In genomic region chr7:100044719-100045118, GRCh38 we compare ENCODE assay signal across 1 cellular context.
TF ChIP-seq lines count a peak whose summit lies in the region.

No MANE protein-coding gene starts in this region.

TF ChIP-seq in WTC11, 78 proteins besides CTCF, POLR2A, EP300 and RAD21 (continued from another document):
- TF ChIP-seq, protein P1, sequence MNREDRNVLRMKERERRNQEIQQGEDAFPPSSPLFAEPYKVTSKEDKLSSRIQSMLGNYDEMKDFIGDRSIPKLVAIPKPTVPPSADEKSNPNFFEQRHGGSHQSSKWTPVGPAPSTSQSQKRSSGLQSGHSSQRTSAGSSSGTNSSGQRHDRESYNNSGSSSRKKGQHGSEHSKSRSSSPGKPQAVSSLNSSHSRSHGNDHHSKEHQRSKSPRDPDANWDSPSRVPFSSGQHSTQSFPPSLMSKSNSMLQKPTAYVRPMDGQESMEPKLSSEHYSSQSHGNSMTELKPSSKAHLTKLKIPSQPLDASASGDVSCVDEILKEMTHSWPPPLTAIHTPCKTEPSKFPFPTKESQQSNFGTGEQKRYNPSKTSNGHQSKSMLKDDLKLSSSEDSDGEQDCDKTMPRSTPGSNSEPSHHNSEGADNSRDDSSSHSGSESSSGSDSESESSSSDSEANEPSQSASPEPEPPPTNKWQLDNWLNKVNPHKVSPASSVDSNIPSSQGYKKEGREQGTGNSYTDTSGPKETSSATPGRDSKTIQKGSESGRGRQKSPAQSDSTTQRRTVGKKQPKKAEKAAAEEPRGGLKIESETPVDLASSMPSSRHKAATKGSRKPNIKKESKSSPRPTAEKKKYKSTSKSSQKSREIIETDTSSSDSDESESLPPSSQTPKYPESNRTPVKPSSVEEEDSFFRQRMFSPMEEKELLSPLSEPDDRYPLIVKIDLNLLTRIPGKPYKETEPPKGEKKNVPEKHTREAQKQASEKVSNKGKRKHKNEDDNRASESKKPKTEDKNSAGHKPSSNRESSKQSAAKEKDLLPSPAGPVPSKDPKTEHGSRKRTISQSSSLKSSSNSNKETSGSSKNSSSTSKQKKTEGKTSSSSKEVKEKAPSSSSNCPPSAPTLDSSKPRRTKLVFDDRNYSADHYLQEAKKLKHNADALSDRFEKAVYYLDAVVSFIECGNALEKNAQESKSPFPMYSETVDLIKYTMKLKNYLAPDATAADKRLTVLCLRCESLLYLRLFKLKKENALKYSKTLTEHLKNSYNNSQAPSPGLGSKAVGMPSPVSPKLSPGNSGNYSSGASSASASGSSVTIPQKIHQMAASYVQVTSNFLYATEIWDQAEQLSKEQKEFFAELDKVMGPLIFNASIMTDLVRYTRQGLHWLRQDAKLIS (CRISPR knock-in tag; IDR thresholded peaks at IDR 0.05; ENCODE audit: borderline replicate concordance) = no peak
- TF ChIP-seq ETV6 (CRISPR knock-in tag; IDR thresholded peaks at IDR 0.05) (no peak), CREB1 (CRISPR knock-in tag; IDR thresholded peaks at IDR 0.05) (no peak), NR3C1 (CRISPR knock-in tag; conservative IDR thresholded peaks at IDR 0.05; ENCODE audit: low read depth) (no peak)
- TF ChIP-seq, protein P2, sequence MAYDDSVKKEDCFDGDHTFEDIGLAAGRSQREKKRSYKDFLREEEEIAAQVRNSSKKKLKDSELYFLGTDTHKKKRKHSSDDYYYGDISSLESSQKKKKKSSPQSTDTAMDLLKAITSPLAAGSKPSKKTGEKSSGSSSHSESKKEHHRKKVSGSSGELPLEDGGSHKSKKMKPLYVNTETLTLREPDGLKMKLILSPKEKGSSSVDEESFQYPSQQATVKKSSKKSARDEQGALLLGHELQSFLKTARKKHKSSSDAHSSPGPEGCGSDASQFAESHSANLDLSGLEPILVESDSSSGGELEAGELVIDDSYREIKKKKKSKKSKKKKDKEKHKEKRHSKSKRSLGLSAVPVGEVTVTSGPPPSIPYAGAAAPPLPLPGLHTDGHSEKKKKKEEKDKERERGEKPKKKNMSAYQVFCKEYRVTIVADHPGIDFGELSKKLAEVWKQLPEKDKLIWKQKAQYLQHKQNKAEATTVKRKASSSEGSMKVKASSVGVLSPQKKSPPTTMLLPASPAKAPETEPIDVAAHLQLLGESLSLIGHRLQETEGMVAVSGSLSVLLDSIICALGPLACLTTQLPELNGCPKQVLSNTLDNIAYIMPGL (CRISPR knock-in tag; IDR thresholded peaks at IDR 0.05) = no peak
- TF ChIP-seq, protein P3, sequence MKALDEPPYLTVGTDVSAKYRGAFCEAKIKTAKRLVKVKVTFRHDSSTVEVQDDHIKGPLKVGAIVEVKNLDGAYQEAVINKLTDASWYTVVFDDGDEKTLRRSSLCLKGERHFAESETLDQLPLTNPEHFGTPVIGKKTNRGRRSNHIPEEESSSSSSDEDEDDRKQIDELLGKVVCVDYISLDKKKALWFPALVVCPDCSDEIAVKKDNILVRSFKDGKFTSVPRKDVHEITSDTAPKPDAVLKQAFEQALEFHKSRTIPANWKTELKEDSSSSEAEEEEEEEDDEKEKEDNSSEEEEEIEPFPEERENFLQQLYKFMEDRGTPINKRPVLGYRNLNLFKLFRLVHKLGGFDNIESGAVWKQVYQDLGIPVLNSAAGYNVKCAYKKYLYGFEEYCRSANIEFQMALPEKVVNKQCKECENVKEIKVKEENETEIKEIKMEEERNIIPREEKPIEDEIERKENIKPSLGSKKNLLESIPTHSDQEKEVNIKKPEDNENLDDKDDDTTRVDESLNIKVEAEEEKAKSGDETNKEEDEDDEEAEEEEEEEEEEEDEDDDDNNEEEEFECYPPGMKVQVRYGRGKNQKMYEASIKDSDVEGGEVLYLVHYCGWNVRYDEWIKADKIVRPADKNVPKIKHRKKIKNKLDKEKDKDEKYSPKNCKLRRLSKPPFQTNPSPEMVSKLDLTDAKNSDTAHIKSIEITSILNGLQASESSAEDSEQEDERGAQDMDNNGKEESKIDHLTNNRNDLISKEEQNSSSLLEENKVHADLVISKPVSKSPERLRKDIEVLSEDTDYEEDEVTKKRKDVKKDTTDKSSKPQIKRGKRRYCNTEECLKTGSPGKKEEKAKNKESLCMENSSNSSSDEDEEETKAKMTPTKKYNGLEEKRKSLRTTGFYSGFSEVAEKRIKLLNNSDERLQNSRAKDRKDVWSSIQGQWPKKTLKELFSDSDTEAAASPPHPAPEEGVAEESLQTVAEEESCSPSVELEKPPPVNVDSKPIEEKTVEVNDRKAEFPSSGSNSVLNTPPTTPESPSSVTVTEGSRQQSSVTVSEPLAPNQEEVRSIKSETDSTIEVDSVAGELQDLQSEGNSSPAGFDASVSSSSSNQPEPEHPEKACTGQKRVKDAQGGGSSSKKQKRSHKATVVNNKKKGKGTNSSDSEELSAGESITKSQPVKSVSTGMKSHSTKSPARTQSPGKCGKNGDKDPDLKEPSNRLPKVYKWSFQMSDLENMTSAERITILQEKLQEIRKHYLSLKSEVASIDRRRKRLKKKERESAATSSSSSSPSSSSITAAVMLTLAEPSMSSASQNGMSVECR (CRISPR knock-in tag; IDR thresholded peaks at IDR 0.05; ENCODE audit: borderline replicate concordance) = no peak
